In genomic region chrX:65688403-65688881, GRCh38 we compare ENCODE assay signal across 7 cellular contexts. TPM values are rescaled to one million over a fixed set of nuclear protein-coding genes. Genes with fewer than 3 reads are reported as not detected.
A peak's percentile ranks its signal among the peaks of the same experiment; 100 is the strongest.
DNase-seq lines count a peak whose midpoint lies in the region; ATAC-seq, FAIRE-seq and TF ChIP-seq lines count a peak whose summit lies in the region.

No MANE protein-coding gene starts in this region.

- TF ChIP-seq CTCF in gastroesophageal sphincter (IDR thresholded peaks at IDR 0.05) (no peak), D721Med (IDR thresholded peaks at IDR 0.05; ENCODE audit: insufficient read depth, missing control alignments) (no peak), SK-N-SH (IDR thresholded peaks at IDR 0.05) (no peak), lower leg skin (IDR thresholded peaks at IDR 0.05) (no peak)

- CTCF ChIA-PET in SK-N-SH (lab: Yijun Ruan, JAX) = interaction anchor here (1.2 kb wide), 1 partner anchor 18 kb away, joined by 3 read pairs; no protein-coding TSS in a partner anchor

- no peak for FAIRE-seq in D721Med (lab: Jason Lieb, UNC)

- no peaks in the 10 kb centered on the region for H3K9me2 ChIP-seq in SK-N-SH

- POLR2A ChIA-PET in SK-N-SH (lab: Yijun Ruan, JAX) = no interaction called here

- peak; percentile 89 for ATAC-seq in GM18867 (IDR thresholded peaks at IDR 0.05; ENCODE audit: unreplicated experiment)
- peak; percentile 92 for ATAC-seq in HG02588 (IDR thresholded peaks at IDR 0.05; ENCODE audit: unreplicated experiment)
- no peak for ATAC-seq in gastroesophageal sphincter

- WGBS in gastroesophageal sphincter (ENCODE audit: low coverage in 1 of 2), 2 donors = 6 to 49% methylated on average over 2 to 3 of the region's 3 CpGs
- WGBS in SK-N-SH (ENCODE audit: low lambda C conversion rate) = 45% methylated on average over 3 of the region's 3 CpGs
- WGBS in lower leg skin, 2 donors = 38 to 51% methylated on average over 3 of the region's 3 CpGs

- DNase-seq in NOMO-1 (lab: John Stamatoyannopoulos, UW; ENCODE audit: unreplicated experiment in 2 of 2) (peak; percentile 63 to 70), D721Med (ENCODE audit: insufficient read length, low spot score) (no peak), SK-N-SH (no peak), lower leg skin (ENCODE audit: low spot score in 2 of 2) (no peak)

- H3K36me3 ChIP-seq in gastroesophageal sphincter (no peaks in the 10 kb centered on the region), SK-N-SH (replicated peaks in 1 of 2; ENCODE audit: control insufficient read depth in 1 of 2, insufficient read depth in 2 of 2, low read length in 1 of 2) (no peaks in the 10 kb centered on the region)

- H3K27ac ChIP-seq in gastroesophageal sphincter (peak overlapping the region in 3 of 4 donors; percentile 10 to 66 (median 63)), SK-N-SH (ENCODE audit: low read depth in 2 of 2, low read length in 1 of 2) (no peak overlapping the region)

- H3K4me1 ChIP-seq in gastroesophageal sphincter (peaks cover 9 to 100% (median 43%) of the 10 kb centered on the region in 3 donors), SK-N-SH (ENCODE audit: control insufficient read depth in 1 of 2, insufficient read depth in 2 of 2, low read depth in 1 of 2, low read length in 1 of 2) (peaks cover 0 to 3% of the 10 kb centered on the region in 2 experiments; a peak in 1 of 4 replicates)

- TF ChIP-seq EP300 in gastroesophageal sphincter (IDR thresholded peaks at IDR 0.05) (no peak), SK-N-SH (IDR thresholded peaks at IDR 0.05; ENCODE audit: borderline replicate concordance in 1 of 2, low read depth in 1 of 2, low read length in 1 of 2) (no peak)

- peaks cover 6% of the 10 kb centered on the region for H3F3A ChIP-seq in SK-N-SH (replicated peaks; ENCODE audit: insufficient read depth)

- no peak overlapping the region for H3K4me2 ChIP-seq in SK-N-SH

- peaks cover 100% of the 10 kb centered on the region for H3K79me2 ChIP-seq in SK-N-SH (ENCODE audit: insufficient read depth)

- H2AFZ ChIP-seq in SK-N-SH (ENCODE audit: low read depth) = no peak overlapping the region

- H3K27me3 ChIP-seq in gastroesophageal sphincter (no peaks in the 10 kb centered on the region), SK-N-SH (ENCODE audit: insufficient read depth) (no peaks in the 10 kb centered on the region)

- TF ChIP-seq POLR2A in gastroesophageal sphincter (IDR thresholded peaks at IDR 0.05) (no peak), lower leg skin (IDR thresholded peaks at IDR 0.05) (no peak)

- no peak for TF ChIP-seq RAD21 in SK-N-SH (IDR thresholded peaks at IDR 0.05; ENCODE audit: low read length)

- H3K4me3 ChIP-seq in gastroesophageal sphincter (no peak overlapping the region), SK-N-SH (ENCODE audit: low read depth in 2 of 2, low read length in 1 of 2) (no peak overlapping the region), lower leg skin (ENCODE audit: low read depth, poor library complexity, severe bottlenecking) (no peak overlapping the region)

- peaks cover 99% of the 10 kb centered on the region for H4K20me1 ChIP-seq in SK-N-SH (ENCODE audit: insufficient read depth)

- no peak overlapping the region for H3K9ac ChIP-seq in SK-N-SH

- intact Hi-C loops in lower leg skin (cut with DNase I; ENCODE audit: low total_unique reads) = no loop called here

- H3K9me3 ChIP-seq in gastroesophageal sphincter (no peaks in the 10 kb centered on the region), SK-N-SH (no peaks in the 10 kb centered on the region)

TF ChIP-seq in SK-N-SH, 30 proteins besides CTCF, POLR2A, EP300 and RAD21:
- TF ChIP-seq TCF12 (IDR thresholded peaks at IDR 0.05) (no peak), IRF3 (IDR thresholded peaks at IDR 0.05; ENCODE audit: low read depth, low read length) (no peak), MEF2A (IDR thresholded peaks at IDR 0.05; ENCODE audit: borderline replicate concordance, low read depth) (no peak), POLR2AphosphoS5 (IDR thresholded peaks at IDR 0.05; ENCODE audit: low read depth, low read length) (no peak), ELF1 (IDR thresholded peaks at IDR 0.05) (no peak), RCOR1 (IDR thresholded peaks at IDR 0.05; ENCODE audit: low read length) (no peak), FOXJ3 (CRISPR knock-in tag; IDR thresholded peaks at IDR 0.05) (no peak), TAF1 (IDR thresholded peaks at IDR 0.05; ENCODE audit: borderline replicate concordance, low read depth, low read length) (no peak), TEAD4 (IDR thresholded peaks at IDR 0.05; ENCODE audit: borderline replicate concordance, insufficient read depth) (no peak)
- TF ChIP-seq, protein P1, sequence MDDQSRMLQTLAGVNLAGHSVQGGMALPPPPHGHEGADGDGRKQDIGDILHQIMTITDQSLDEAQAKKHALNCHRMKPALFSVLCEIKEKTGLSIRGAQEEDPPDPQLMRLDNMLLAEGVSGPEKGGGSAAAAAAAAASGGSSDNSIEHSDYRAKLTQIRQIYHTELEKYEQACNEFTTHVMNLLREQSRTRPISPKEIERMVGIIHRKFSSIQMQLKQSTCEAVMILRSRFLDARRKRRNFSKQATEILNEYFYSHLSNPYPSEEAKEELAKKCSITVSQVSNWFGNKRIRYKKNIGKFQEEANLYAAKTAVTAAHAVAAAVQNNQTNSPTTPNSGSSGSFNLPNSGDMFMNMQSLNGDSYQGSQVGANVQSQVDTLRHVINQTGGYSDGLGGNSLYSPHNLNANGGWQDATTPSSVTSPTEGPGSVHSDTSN (IDR thresholded peaks at IDR 0.05) = no peak
- TF ChIP-seq, protein P2, sequence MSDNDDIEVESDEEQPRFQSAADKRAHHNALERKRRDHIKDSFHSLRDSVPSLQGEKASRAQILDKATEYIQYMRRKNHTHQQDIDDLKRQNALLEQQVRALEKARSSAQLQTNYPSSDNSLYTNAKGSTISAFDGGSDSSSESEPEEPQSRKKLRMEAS (IDR thresholded peaks at IDR 0.05; ENCODE audit: low read depth) = no peak

RNA-seq across cellular contexts. Expression of gene MSN, which starts 21.0 kb away (rescaled TPM):
- 100 to 1,000 TPM; 191 to 355 (median 269) TPM for total RNA-seq in gastroesophageal sphincter
- polyA plus RNA-seq in SK-N-SH (2012; rRNA removed) = 189 and 226 TPM in 2 replicates
- 139 and 159 TPM in 2 replicates for polyA plus RNA-seq in SK-N-SH (2012; cell fraction: cytosol; rRNA removed)
- polyA plus RNA-seq in SK-N-SH (2012; cell fraction: nucleus; rRNA removed) = 133 and 207 TPM in 2 replicates
- total RNA-seq in lower leg skin = 100 to 1,000 TPM; 108 to 180 (median 120) TPM

Comparison
In these comparisons a context has a peak if more than half of its experiments do, and no peak if none do; other contexts are left out.
1. DNase-seq: peak in NOMO-1 (2 of 2); none in D721Med (single experiment), SK-N-SH (single experiment) and lower leg skin (0 of 2).
2. H3K27ac ChIP-seq: peak in gastroesophageal sphincter (3 of 4); none in SK-N-SH (0 of 2).